ENCODE assay signal across 26 cellular contexts in genomic region chr13:109735567-109735966, GRCh38.
"Had no signal": no experiment of that assay in that cellular context is flagged by ENCODE, and none has a peak within 500 bp of the region (broad histone marks: within the 10 kb centered on the region; RNA-seq: fewer than 3 reads in every experiment).

No MANE protein-coding gene starts in this region.

- ATAC-seq: activated CD8-positive, alpha-beta T cell treated with anti-CD3 and anti-CD28 coated beads for 36 hours; activated T-cell treated with anti-CD3 and anti-CD28 coated beads, Interleukin-2, amount 50 U/mL, for 72 hours; body of pancreas had no signal

- H3K27me3 Mint-ChIP-seq: activated CD4-positive, alpha-beta T cell treated with anti-CD3 and anti-CD28 coated beads, Interleukin-2, amount 10 ng/mL, durations not matched to agents 24 days and 14 days; activated naive CD4-positive, alpha-beta T cell treated with anti-CD3 and anti-CD28 coated beads, Interleukin-2, amount 50 U/mL, for 24 hours had no signal

- DNase-seq: activated CD4-positive, alpha-beta T cell treated with anti-CD3 and anti-CD28 coated beads, Interleukin-2, amount 10 ng/mL, durations not matched to agents 24 days and 14 days; activated CD4-positive, alpha-beta T cell treated with anti-CD3 and anti-CD28 coated beads, Interleukin-2, amount 50 U/mL, for 4 hours; activated CD4-positive, CD25-positive, alpha-beta regulatory T cell; activated CD8-positive, alpha-beta T cell treated with anti-CD3 and anti-CD28 coated beads for 36 hours; activated gamma-delta T cell; activated naive CD4-positive, alpha-beta T cell treated with Interleukin-2 at 50 U/mL for 16 hours; activated naive CD8-positive, alpha-beta T cell treated with anti-CD3 and anti-CD28 coated beads, Interleukin-2, amount 10 ng/mL, durations not matched to agents 7 days and 5 days; activated T-cell treated with anti-CD3 and anti-CD28 coated beads, Interleukin-2, amount 50 U/mL, for 1 hour; activated T-cell treated with anti-CD3 and anti-CD28 coated beads, Interleukin-2, amount 50 U/mL, for 72 hours; amygdala; body of pancreas; NCI-H1092 treated with DMSO at 0.1 percent for 48 hours; NCI-H1417 treated with DMSO at 0.1 percent for 48 hours; NCI-H1694; NCI-H1930; NCI-H2081 treated with DMSO at 0.1 percent for 48 hours; NCI-H226; NCI-H446 treated with DMSO at 0.1 percent for 48 hours; NCI-H524; NCI-H69; SHP77; SJCRH30; T1000; WERI-Rb-1 had no signal

- H3K9me3 Mint-ChIP-seq: activated CD4-positive, alpha-beta T cell treated with anti-CD3 and anti-CD28 coated beads, Interleukin-2, amount 10 ng/mL, durations not matched to agents 24 days and 14 days; activated CD8-positive, alpha-beta T cell treated with anti-CD3 and anti-CD28 coated beads for 36 hours; activated naive CD4-positive, alpha-beta T cell treated with anti-CD3 and anti-CD28 coated beads, Interleukin-2, amount 50 U/mL, for 24 hours; activated T-cell treated with anti-CD3 and anti-CD28 coated beads, Interleukin-2, amount 50 U/mL, for 72 hours; activated T-helper 2 cell treated with anti-CD3 and anti-CD28 coated beads, Interferon-gamma antibody, Interleukin-2, Interleukin-4, amounts not matched to agents 10 μg/mL and 5 μg/mL and 100 μg/mL, durations not matched to agents 14 hours and 24 hours and 36 hours had no signal

- H3K27ac Mint-ChIP-seq: activated CD4-positive, alpha-beta T cell treated with anti-CD3 and anti-CD28 coated beads, Interleukin-2, amount 10 ng/mL, durations not matched to agents 24 days and 14 days; activated CD8-positive, alpha-beta T cell treated with anti-CD3 and anti-CD28 coated beads for 36 hours; activated naive CD4-positive, alpha-beta T cell treated with anti-CD3 and anti-CD28 coated beads, Interleukin-2, amount 50 U/mL, for 24 hours; activated naive CD8-positive, alpha-beta T cell treated with anti-CD3 and anti-CD28 coated beads, Interleukin-2, amount 10 ng/mL, durations not matched to agents 7 days and 5 days; activated T-cell treated with anti-CD3 and anti-CD28 coated beads, Interleukin-2, amount 50 U/mL, for 72 hours; activated T-helper 2 cell treated with anti-CD3 and anti-CD28 coated beads, Interferon-gamma antibody, Interleukin-2, Interleukin-4, amounts not matched to agents 10 μg/mL and 5 μg/mL and 100 μg/mL, durations not matched to agents 14 hours and 24 hours and 36 hours had no signal

- H3K4me3 Mint-ChIP-seq: activated CD4-positive, alpha-beta T cell treated with anti-CD3 and anti-CD28 coated beads, Interleukin-2, amount 10 ng/mL, durations not matched to agents 24 days and 14 days; activated CD8-positive, alpha-beta T cell treated with anti-CD3 and anti-CD28 coated beads for 36 hours; activated naive CD4-positive, alpha-beta T cell treated with anti-CD3 and anti-CD28 coated beads, Interleukin-2, amount 50 U/mL, for 24 hours; activated naive CD8-positive, alpha-beta T cell treated with anti-CD3 and anti-CD28 coated beads, Interleukin-2, amount 10 ng/mL, durations not matched to agents 7 days and 5 days; activated T-cell treated with anti-CD3 and anti-CD28 coated beads, Interleukin-2, amount 50 U/mL, for 72 hours had no signal
